10 cellular contexts compared by ENCODE assay signal in genomic region chr2:25323042-25323514, GRCh38. TPM values are rescaled to one million over a fixed set of nuclear protein-coding genes. Genes with fewer than 3 reads are reported as not detected.
DNase-seq lines count a peak whose midpoint lies in the region; ATAC-seq and TF ChIP-seq lines count a peak whose summit lies in the region.
"Had no signal": no experiment of that assay in that cellular context is flagged by ENCODE, and none has a peak within 500 bp of the region (broad histone marks: within the 10 kb centered on the region; RNA-seq: fewer than 3 reads in every experiment).

No MANE protein-coding gene starts in this region.

- H3K9me3 Mint-ChIP-seq in nephron progenitor cell, result peaks cover 31% of the 10 kb centered on the region

- no peak overlapping the region for H3K27ac Mint-ChIP-seq in nephron progenitor cell

- ATAC-seq in stimulated activated naive CD8-positive, alpha-beta T cell treated with anti-CD3 and anti-CD28 coated beads, Interleukin-15, Interleukin-2, amounts not matched to agents 100 U/mL and 50 U/mL, for 24 hours, result peak; percentile 84

- peaks cover 30% of the 10 kb centered on the region for H3K36me3 Mint-ChIP-seq in nephron progenitor cell (ENCODE audit: low read depth)

- H3K4me1 Mint-ChIP-seq in nephron progenitor cell, result peaks cover 40% of the 10 kb centered on the region

- H3K4me3 Mint-ChIP-seq in nephron progenitor cell, result no peak overlapping the region

- intact Hi-C loops in esophagus squamous epithelium (cut with DNase I), result no loop called here

- H3K27me3 Mint-ChIP-seq in nephron progenitor cell (ENCODE audit: low read depth, poor library complexity), result peaks cover 14% of the 10 kb centered on the region

- H3K27me3 ChIP-seq in esophagus squamous epithelium, result no peaks in the 10 kb centered on the region

- H3K27ac ChIP-seq in esophagus squamous epithelium, result peak overlapping the region in 1 of 4 donors; percentile 5

- TF ChIP-seq CTCF in esophagus squamous epithelium (IDR thresholded peaks at IDR 0.05) (no peak), nephron progenitor cell (IDR thresholded peaks at IDR 0.05) (no peak)

- no peak overlapping the region for H3K4me3 ChIP-seq in esophagus squamous epithelium

- H3K9me3 ChIP-seq in esophagus squamous epithelium, result peaks cover 0 to 10% (median 9%) of the 10 kb centered on the region in 3 donors

- peaks cover 0 to 16% (median 0%) of the 10 kb centered on the region in 3 donors for H3K36me3 ChIP-seq in esophagus squamous epithelium

- H3K4me1 ChIP-seq in esophagus squamous epithelium, result peaks cover 3 to 32% (median 19%) of the 10 kb centered on the region in 3 donors

- no peak for TF ChIP-seq POLR2A in esophagus squamous epithelium (IDR thresholded peaks at IDR 0.05)

- WGBS in esophagus squamous epithelium, 2 donors, result 49 to 50% methylated on average over 8 to 12 of the region's 13 CpGs

- peak; percentile 71 for DNase-seq in NCI-H82 (lab: John Stamatoyannopoulos, UW)
- no peak for DNase-seq in NCI-H82 treated with DMSO at 0.1 percent for 48 hours (lab: John Stamatoyannopoulos, UW; ENCODE audit: unreplicated experiment)
- DNase-seq in activated T-helper 1 cell treated with Interleukin-2 at 50 U/mL for 16 hours (ENCODE audit: low read depth), result peak; percentile 35
- peak; percentile 76 for DNase-seq in islet precursor cell
- peak; percentile 75 for DNase-seq in stimulated activated naive CD8-positive, alpha-beta T cell treated with anti-CD3 and anti-CD28 coated beads, Interleukin-15, Interleukin-2, amounts not matched to agents 100 U/mL and 50 U/mL, for 24 hours
- no peak for DNase-seq in NCI-H1930 (lab: John Stamatoyannopoulos, UW)
- no peak for DNase-seq in esophagus squamous epithelium (lab: John Stamatoyannopoulos, UW)
- no peak for DNase-seq in nephron progenitor cell
- DNase-seq: erythroblast, NCI-H1694 had no signal

RNA-seq across cellular contexts. Expression of gene DNMT3A, which starts 18.6 kb away (rescaled TPM):
- total RNA-seq in esophagus squamous epithelium, result 10 to 100 TPM in 1 of 4 donors, 1 to 10 TPM in 3; 4.1 to 13.6 (median 8.2) TPM

Comparison
In these comparisons a context has a peak if more than half of its experiments do, and no peak if none do; other contexts are left out.
1. DNase-seq: peak in NCI-H82 (single experiment), activated T-helper 1 cell treated with Interleukin-2 at 50 U/mL for 16 hours (single experiment), islet precursor cell (single experiment) and stimulated activated naive CD8-positive, alpha-beta T cell treated with anti-CD3 and anti-CD28 coated beads, Interleukin-15, Interleukin-2, amounts not matched to agents 100 U/mL and 50 U/mL, for 24 hours (single experiment); none in NCI-H82 treated with DMSO at 0.1 percent for 48 hours (single experiment), NCI-H1930 (0 of 2), esophagus squamous epithelium (single experiment) and nephron progenitor cell (single experiment).